In the genomic region with DNA sequence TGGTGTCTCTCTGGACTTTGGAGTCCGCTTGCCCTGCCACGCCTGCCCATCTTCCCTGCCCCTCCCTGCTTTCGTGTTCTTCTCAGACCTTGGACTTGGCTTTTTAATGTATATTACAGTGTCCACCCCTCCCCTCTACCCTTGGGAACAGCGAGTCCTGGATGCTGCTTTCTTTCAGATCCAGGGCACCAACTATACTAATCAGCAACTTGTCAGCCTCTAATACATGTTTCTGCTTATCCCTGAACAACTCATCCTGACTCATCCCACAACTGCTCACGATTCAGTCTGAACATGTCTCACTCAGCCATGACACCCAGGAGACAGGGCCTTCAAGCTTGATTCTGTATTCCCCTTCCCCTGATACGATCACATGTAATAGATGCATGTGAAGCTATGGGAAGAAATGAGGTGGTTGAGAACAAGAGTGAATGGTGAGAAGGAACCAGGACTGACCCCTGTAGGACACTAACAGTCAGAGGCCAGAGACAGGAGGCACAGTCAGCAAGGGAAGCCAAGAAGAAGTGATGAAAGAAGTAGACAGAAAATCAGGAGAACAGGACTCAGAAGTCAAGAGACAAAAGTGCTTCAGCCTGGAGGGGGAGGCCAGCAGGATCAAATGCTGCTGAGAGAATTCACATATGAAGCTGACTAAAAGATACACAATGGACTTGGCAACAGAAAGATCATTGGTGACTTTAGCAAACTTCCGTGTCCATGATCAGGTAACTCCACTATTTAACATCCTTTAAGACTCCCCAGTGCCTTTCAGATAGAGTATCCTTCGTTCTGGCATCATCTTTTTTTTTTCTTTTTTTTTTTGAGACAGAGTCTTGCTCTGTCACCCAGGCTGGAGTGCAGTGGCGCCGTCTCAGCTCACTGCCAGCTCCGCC, we compare ENCODE assay signal across 8 cellular contexts. TPM values are rescaled to one million over a fixed set of nuclear protein-coding genes. Genes with fewer than 3 reads are reported as not detected.
DNase-seq lines count a peak whose midpoint lies in the region; ATAC-seq lines count a peak whose summit lies in the region.

No MANE protein-coding gene starts in this region.

- no peak overlapping the region for H3K4me3 Mint-ChIP-seq in activated T-helper 17 cell treated with anti-CD3 and anti-CD28 coated beads, Interleukin-2, amount 50 U/mL, for 72 hours

- no peaks in the 10 kb centered on the region for H3K79me1 ChIP-seq in mesenchymal stem cell (replicated peaks; ENCODE audit: low read length, poor library complexity, severe bottlenecking)

- no peak overlapping the region for H2AK5ac ChIP-seq in mesenchymal stem cell (ENCODE audit: low read length, severe bottlenecking)

- H3K14ac ChIP-seq in mesenchymal stem cell (ENCODE audit: low read length in 2 of 2), result no peak overlapping the region

- H3K27ac Mint-ChIP-seq in activated T-helper 17 cell treated with anti-CD3 and anti-CD28 coated beads, Interleukin-2, amount 50 U/mL, for 72 hours, result peak overlapping the region; percentile 60

- H3K4me1 ChIP-seq in mesenchymal stem cell (ENCODE audit: control insufficient read depth, insufficient read depth, low read depth, low read length), result peaks cover 6% of the 10 kb centered on the region

- no peak overlapping the region for H2BK5ac ChIP-seq in mesenchymal stem cell (ENCODE audit: low read depth, low read length, poor library complexity, severe bottlenecking)

- peak overlapping the region; percentile 76 for H3K9ac ChIP-seq in mesenchymal stem cell (ENCODE audit: low read length)

- WGBS in mesenchymal stem cell, result 57% methylated on average over 11 of the region's 11 CpGs

- H3K27ac ChIP-seq in mesenchymal stem cell (ENCODE audit: low read length, poor library complexity, severe bottlenecking), result peak overlapping the region; percentile 19

- DNase-seq in GM03348 (ENCODE audit: low spot score) (peak; percentile 77), mesenchymal stem cell (peak; percentile 94), NCI-H524 treated with DMSO at 0.1 percent for 48 hours (lab: John Stamatoyannopoulos, UW) (no peak), NCI-H1694 (lab: John Stamatoyannopoulos, UW) (no peak)

- peak overlapping the region in 1 of 2 experiments; percentile 59 for H3K4ac ChIP-seq in mesenchymal stem cell (ENCODE audit: low read depth in 1 of 2, low read length in 2 of 2)

- H3K27me3 ChIP-seq in mesenchymal stem cell (ENCODE audit: control insufficient read depth in 1 of 2, insufficient read depth in 1 of 2, low read length in 2 of 2), result no peaks in the 10 kb centered on the region

- H2BK12ac ChIP-seq in mesenchymal stem cell (ENCODE audit: low read length in 2 of 2), result peak overlapping the region; percentile 51 to 92

- peak overlapping the region; percentile 68 to 72 for H3K18ac ChIP-seq in mesenchymal stem cell (ENCODE audit: low read depth in 1 of 2, low read length in 2 of 2)

- peaks cover 12% of the 10 kb centered on the region for H3K4me1 Mint-ChIP-seq in activated T-helper 17 cell treated with anti-CD3 and anti-CD28 coated beads, Interleukin-2, amount 50 U/mL, for 72 hours

- no peak overlapping the region for H3K4me2 ChIP-seq in mesenchymal stem cell (ENCODE audit: low read length, poor library complexity, severe bottlenecking)

- no peak overlapping the region for H2AFZ ChIP-seq in mesenchymal stem cell (ENCODE audit: low read depth, low read length)

- ATAC-seq in HG02884 (IDR thresholded peaks at IDR 0.05; ENCODE audit: unreplicated experiment) (peak; percentile 73), HG03439 (IDR thresholded peaks at IDR 0.05; ENCODE audit: unreplicated experiment) (no peak), GM21390 (IDR thresholded peaks at IDR 0.05; ENCODE audit: unreplicated experiment) (no peak)
- peak; percentile 96 for ATAC-seq in activated T-helper 17 cell treated with anti-CD3 and anti-CD28 coated beads, Interleukin-2, amount 50 U/mL, for 72 hours (replicated peaks)

- H2BK15ac ChIP-seq in mesenchymal stem cell (ENCODE audit: low read depth, poor library complexity, severe bottlenecking), result no peak overlapping the region

- H3K23ac ChIP-seq in mesenchymal stem cell (ENCODE audit: low read length in 2 of 2), result no peak overlapping the region

- no peaks in the 10 kb centered on the region for H3K36me3 ChIP-seq in mesenchymal stem cell (ENCODE audit: control insufficient read depth in 1 of 2, insufficient read depth in 2 of 2, low read depth in 1 of 2, low read length in 2 of 2)

- H4K91ac ChIP-seq in mesenchymal stem cell (ENCODE audit: low read length), result peak overlapping the region; percentile 81

- no peaks in the 10 kb centered on the region for H3K9me3 Mint-ChIP-seq in activated T-helper 17 cell treated with anti-CD3 and anti-CD28 coated beads, Interleukin-2, amount 50 U/mL, for 72 hours

- peak overlapping the region; percentile 64 for H4K8ac ChIP-seq in mesenchymal stem cell (ENCODE audit: low read length)

- peak overlapping the region in 1 of 2 experiments; percentile 10 for H3K4me3 ChIP-seq in mesenchymal stem cell (ENCODE audit: insufficient read depth in 1 of 2, low read depth in 1 of 2, low read length in 2 of 2)

- no peaks in the 10 kb centered on the region for H3K27me3 Mint-ChIP-seq in activated T-helper 17 cell treated with anti-CD3 and anti-CD28 coated beads, Interleukin-2, amount 50 U/mL, for 72 hours

- H3K36me3 Mint-ChIP-seq in activated T-helper 17 cell treated with anti-CD3 and anti-CD28 coated beads, Interleukin-2, amount 50 U/mL, for 72 hours (ENCODE audit: low read depth), result no peaks in the 10 kb centered on the region

- H2BK120ac ChIP-seq in mesenchymal stem cell (ENCODE audit: low read depth, low read length), result peak overlapping the region; percentile 59

- no peaks in the 10 kb centered on the region for H3K9me3 ChIP-seq in mesenchymal stem cell (ENCODE audit: control insufficient read depth, low read length)

RNA-seq across cellular contexts. Expression of gene BCL2L10, which starts 35.4 kb away (rescaled TPM):
- total RNA-seq in activated T-helper 17 cell treated with anti-CD3 and anti-CD28 coated beads, Interleukin-2, amount 50 U/mL, for 72 hours, result not detected
- polyA plus RNA-seq in mesenchymal stem cell (2013, experiment 1 of 2), result 0.06 TPM
- polyA plus RNA-seq in mesenchymal stem cell (2013, experiment 2 of 2), result not detected

RNA-seq across cellular contexts. Expression of gene MAPK6, which starts 58.1 kb away (rescaled TPM):
- total RNA-seq in activated T-helper 17 cell treated with anti-CD3 and anti-CD28 coated beads, Interleukin-2, amount 50 U/mL, for 72 hours, result 10 to 100 TPM; 36.5 to 62.3 TPM
- 52.4 TPM for polyA plus RNA-seq in mesenchymal stem cell (2013, experiment 1 of 2)
- 53.5 TPM for polyA plus RNA-seq in mesenchymal stem cell (2013, experiment 2 of 2)

Comparison
In these comparisons a context has a peak if more than half of its experiments do, and no peak if none do; other contexts are left out.
1. DNase-seq: peak in GM03348 (single experiment) and mesenchymal stem cell (single experiment); none in NCI-H524 treated with DMSO at 0.1 percent for 48 hours (single experiment) and NCI-H1694 (single experiment).
2. ATAC-seq: peak in HG02884 (single experiment) and activated T-helper 17 cell treated with anti-CD3 and anti-CD28 coated beads, Interleukin-2, amount 50 U/mL, for 72 hours (single experiment); none in HG03439 (single experiment) and GM21390 (single experiment).